8 cellular contexts compared by ENCODE assay signal in the genomic region with DNA sequence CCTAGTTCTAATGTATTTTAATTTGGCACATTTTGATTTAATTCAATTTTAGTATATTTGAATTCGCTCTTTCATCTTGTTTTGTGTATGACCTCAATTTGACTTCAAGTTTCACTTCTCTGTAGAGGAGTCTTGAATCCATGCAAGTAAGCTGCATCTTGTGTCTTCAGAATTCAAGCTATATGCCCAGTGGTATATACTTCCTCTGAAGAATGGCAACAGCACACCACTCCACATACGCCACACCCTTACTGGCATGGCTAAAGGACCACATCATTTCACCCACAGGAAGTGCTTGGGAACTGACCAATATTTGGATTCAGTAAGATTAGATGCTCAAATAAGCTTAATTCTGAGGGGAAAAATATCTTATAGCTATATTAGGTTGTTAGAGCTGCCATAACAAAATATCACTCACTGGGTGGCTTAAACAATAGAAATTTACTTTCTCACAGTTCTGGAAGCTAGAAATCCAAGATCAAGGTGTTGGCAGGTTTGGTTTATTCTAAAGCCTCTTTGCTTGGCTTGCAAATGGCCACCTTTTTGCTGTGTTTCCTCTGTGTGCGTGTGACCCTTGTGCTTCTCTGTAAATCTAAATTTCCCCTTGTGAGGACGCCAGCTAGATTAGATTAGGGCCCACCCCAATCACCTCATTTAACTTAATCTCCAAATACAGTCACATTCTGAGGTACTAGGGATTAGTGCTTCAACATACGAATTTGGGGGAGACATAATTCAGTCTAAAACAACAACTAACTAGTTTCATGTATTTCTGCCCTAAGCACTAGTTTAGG. TPM values are rescaled to one million over a fixed set of nuclear protein-coding genes. Genes with fewer than 3 reads are reported as not detected.
DNase-seq lines count a peak whose midpoint lies in the region; ATAC-seq and TF ChIP-seq lines count a peak whose summit lies in the region.

No MANE protein-coding gene starts in this region.

- H3K27me3 Mint-ChIP-seq in activated B cell treated with CpG ODN at 0.5 μM for 24 hours, result no peaks in the 10 kb centered on the region
- no peaks in the 10 kb centered on the region for H3K27me3 Mint-ChIP-seq in osteocyte (ENCODE audit: unreplicated experiment)
- H3K27me3 Mint-ChIP-seq in nephron progenitor cell (ENCODE audit: low read depth, poor library complexity), result peaks cover 6% of the 10 kb centered on the region

- H3K9me3 Mint-ChIP-seq in activated B cell treated with CpG ODN at 0.5 μM for 24 hours, result no peaks in the 10 kb centered on the region
- no peaks in the 10 kb centered on the region for H3K9me3 Mint-ChIP-seq in osteocyte (ENCODE audit: unreplicated experiment)
- no peaks in the 10 kb centered on the region for H3K9me3 Mint-ChIP-seq in nephron progenitor cell

- peak overlapping the region; percentile 61 for H3K4me3 Mint-ChIP-seq in activated B cell treated with CpG ODN at 0.5 μM for 24 hours
- no peak overlapping the region for H3K4me3 Mint-ChIP-seq in osteocyte (ENCODE audit: unreplicated experiment)
- H3K4me3 Mint-ChIP-seq in nephron progenitor cell, result no peak overlapping the region

- CTCF ChIA-PET in activated B cell treated with CpG ODN at 0.5 μM for 24 hours (lab: Charles Lee), result interaction anchor here (0.8 kb wide), 1 partner anchor 90 kb away, joined by 3 read pairs; no protein-coding TSS in a partner anchor

- H3K27ac Mint-ChIP-seq in activated B cell treated with CpG ODN at 0.5 μM for 24 hours (peak overlapping the region; percentile 90), osteocyte (ENCODE audit: unreplicated experiment) (peak overlapping the region; percentile 99), nephron progenitor cell (no peak overlapping the region)

- H3K4me1 Mint-ChIP-seq in activated B cell treated with CpG ODN at 0.5 μM for 24 hours (peaks cover 69% of the 10 kb centered on the region), osteocyte (ENCODE audit: unreplicated experiment) (peaks cover 21% of the 10 kb centered on the region), nephron progenitor cell (peaks cover 27% of the 10 kb centered on the region)

- POLR2A ChIA-PET in activated B cell treated with CpG ODN at 0.5 μM for 24 hours (lab: Charles Lee), result interaction anchor here (0.5 to 1.2 kb wide), 5 partner anchors 10 to 77 kb away, joined by 3 to 5 read pairs (median 3); a partner anchor contains a TSS

- DNase-seq in activated B cell treated with CpG ODN at 0.5 μM for 24 hours, result no peak
- DNase-seq in osteocyte (ENCODE audit: extremely low spot score, unreplicated experiment), result no peak
- DNase-seq in hippocampal formation (lab: John Stamatoyannopoulos, UW), result no peak
- DNase-seq in nephron progenitor cell, result no peak

- TF ChIP-seq CTCF in activated B cell treated with CpG ODN at 0.5 μM for 24 hours (IDR thresholded peaks at IDR 0.05) (no peak), osteocyte (IDR thresholded peaks at IDR 0.05) (no peak), nephron progenitor cell (IDR thresholded peaks at IDR 0.05) (no peak)

- ATAC-seq in GM18907 (IDR thresholded peaks at IDR 0.05; ENCODE audit: unreplicated experiment), result peak; percentile 29
- ATAC-seq in HG03159 (IDR thresholded peaks at IDR 0.05; ENCODE audit: unreplicated experiment), result peak; percentile 19
- ATAC-seq in activated B cell treated with CpG ODN at 0.5 μM for 24 hours (ENCODE audit: low read depth), result no peak
- ATAC-seq in GM21381 (IDR thresholded peaks at IDR 0.05; ENCODE audit: unreplicated experiment), result no peak
- no peak for ATAC-seq in HG03039 (IDR thresholded peaks at IDR 0.05; ENCODE audit: unreplicated experiment)

- intact Hi-C loops in activated B cell treated with CpG ODN at 0.5 μM for 24 hours (cut with micrococcal nuclease), result loop anchor here (1.0 to 10.0 kb wide), 2 partner anchors 10 to 1216 kb away; a partner anchor contains a TSS

- H3K36me3 Mint-ChIP-seq in activated B cell treated with CpG ODN at 0.5 μM for 24 hours (ENCODE audit: low read depth) (peaks cover 10% of the 10 kb centered on the region), osteocyte (ENCODE audit: unreplicated experiment) (peaks cover 4% of the 10 kb centered on the region), nephron progenitor cell (ENCODE audit: low read depth) (peaks cover 24% of the 10 kb centered on the region)

RNA-seq across cellular contexts. Expression of a gene that starts 2.8 kb away (rescaled TPM):
- total RNA-seq in activated B cell treated with CpG ODN at 0.5 μM for 24 hours (12.1 and 13.1 TPM in 2 replicates), osteocyte (23.7 and 24.9 TPM in 2 replicates)

RNA-seq across cellular contexts. Expression of a gene that starts 43.8 kb away (rescaled TPM):
- 33.3 and 37.0 TPM in 2 replicates for total RNA-seq in activated B cell treated with CpG ODN at 0.5 μM for 24 hours
- 15.6 and 18.6 TPM in 2 replicates for total RNA-seq in osteocyte

Comparison
In these comparisons a context has a peak if more than half of its experiments do, and no peak if none do; other contexts are left out.
1. ATAC-seq: peak in GM18907 (single experiment) and HG03159 (single experiment); none in activated B cell treated with CpG ODN at 0.5 μM for 24 hours (single experiment), GM21381 (single experiment) and HG03039 (single experiment).